1 cellular context compared by ENCODE assay signal in genomic region chr12:2004113-2004929, GRCh38.
TF ChIP-seq lines count a peak whose summit lies in the region.

Gene DCP1B, minus strand, starts transcription at chr12:2004457. Its CDS starts 26 bp downstream, at chr12:2004431.

TF ChIP-seq in HepG2, 621 proteins besides CTCF, POLR2A, EP300 and RAD21 (continued from another document and continues in another):
- TF ChIP-seq IRF9 (CRISPR knock-in tag; IDR thresholded peaks at IDR 0.05; ENCODE audit: borderline replicate concordance) (peak; percentile 98), KDM5A (IDR thresholded peaks at IDR 0.05; ENCODE audit: borderline replicate concordance, low read length) (peak; percentile 79), ZNF414 (CRISPR knock-in tag; IDR thresholded peaks at IDR 0.05) (0 out of 2 replicates have a peak, but pooled peaks have one; percentile 60), ZNF367 (CRISPR knock-in tag; IDR thresholded peaks at IDR 0.05; ENCODE audit: borderline replicate concordance) (no peak; the same call in 1 of the 2 replicates), ZNF768 (CRISPR knock-in tag; IDR thresholded peaks at IDR 0.05) (peak; percentile 71; the same call in 1 of the 2 replicates), ZNF609 (CRISPR knock-in tag; IDR thresholded peaks at IDR 0.05; ENCODE audit: borderline replicate concordance) (peak; percentile 78; the same call in 1 of the 2 replicates), SOX13 (IDR thresholded peaks at IDR 0.05) (no peak), SOX13 (CRISPR knock-in tag; conservative IDR thresholded peaks at IDR 0.05 in 1 of 2, IDR thresholded peaks at IDR 0.05 in 1 of 2) (peak in 1 of 2 experiments; percentile 47; a peak in 2 of 4 replicates), ZNF567 (CRISPR knock-in tag; IDR thresholded peaks at IDR 0.05; ENCODE audit: borderline replicate concordance) (peak; percentile 98), TEAD3 (CRISPR knock-in tag; optimal IDR thresholded peaks at IDR 0.05; ENCODE audit: borderline replicate concordance) (peak; percentile 74), AHR (CRISPR knock-in tag; IDR thresholded peaks at IDR 0.05) (peak; percentile 92; the same call in 1 of the 2 replicates), ZSCAN5A (CRISPR knock-in tag; IDR thresholded peaks at IDR 0.05; ENCODE audit: borderline replicate concordance) (peak; percentile 67; the same call in 1 of the 2 replicates), CREB3 (CRISPR knock-in tag; IDR thresholded peaks at IDR 0.05) (no peak), ZNF234 (CRISPR knock-in tag; conservative IDR thresholded peaks at IDR 0.05) (no peak), ZNF441 (CRISPR knock-in tag; IDR thresholded peaks at IDR 0.05; ENCODE audit: borderline replicate concordance) (peak; percentile 81), ZNF460 (CRISPR knock-in tag; IDR thresholded peaks at IDR 0.05; ENCODE audit: borderline replicate concordance) (peak; percentile 73; the same call in 1 of the 2 replicates), ZBTB7A (CRISPR knock-in tag; IDR thresholded peaks at IDR 0.05) (peak; percentile 99), SNRNP70 (IDR thresholded peaks at IDR 0.05; ENCODE audit: low read depth, low read length) (no peak), FOXM1 (CRISPR knock-in tag; IDR thresholded peaks at IDR 0.05) (no peak), ZEB1 (IDR thresholded peaks at IDR 0.05; ENCODE audit: insufficient replicate concordance, low read depth) (no peak), TBP (CRISPR knock-in tag; IDR thresholded peaks at IDR 0.05) (no peak), TOE1 (CRISPR knock-in tag; IDR thresholded peaks at IDR 0.05) (peak; percentile 77; the same call in 1 of the 2 replicates), POGZ (CRISPR knock-in tag; IDR thresholded peaks at IDR 0.05) (peak; percentile 91), ZNF468 (CRISPR knock-in tag; IDR thresholded peaks at IDR 0.05) (0 out of 2 replicates have a peak, but pooled peaks have one; percentile 51), FOXP4 (CRISPR knock-in tag; IDR thresholded peaks at IDR 0.05) (no peak; the same call in 1 of the 2 replicates), ZNF530 (CRISPR knock-in tag; IDR thresholded peaks at IDR 0.05; ENCODE audit: low read depth) (no peak), ARID5B (CRISPR knock-in tag; IDR thresholded peaks at IDR 0.05) (peak; percentile 65), NCOR1 (IDR thresholded peaks at IDR 0.05; ENCODE audit: borderline replicate concordance, low read length) (no peak), KDM6A (CRISPR knock-in tag; IDR thresholded peaks at IDR 0.05; ENCODE audit: low read depth) (0 out of 2 replicates have a peak, but pooled peaks have one; percentile 13), ZSCAN20 (CRISPR knock-in tag; IDR thresholded peaks at IDR 0.05; ENCODE audit: borderline replicate concordance) (no peak), HMG20A (CRISPR knock-in tag; IDR thresholded peaks at IDR 0.05; ENCODE audit: borderline replicate concordance) (no peak), IRX3 (CRISPR knock-in tag; IDR thresholded peaks at IDR 0.05; ENCODE audit: borderline replicate concordance, low read depth) (no peak), ZNF607 (CRISPR knock-in tag; IDR thresholded peaks at IDR 0.05; ENCODE audit: borderline replicate concordance) (peak; percentile 90), YEATS2 (CRISPR knock-in tag; IDR thresholded peaks at IDR 0.05; ENCODE audit: borderline replicate concordance) (peak; percentile 84; the same call in 1 of the 2 replicates), MYC (CRISPR knock-in tag; IDR thresholded peaks at IDR 0.05; ENCODE audit: borderline replicate concordance) (peak; percentile 92), ZNF652 (CRISPR knock-in tag; IDR thresholded peaks at IDR 0.05; ENCODE audit: borderline replicate concordance, low read depth) (0 out of 2 replicates have a peak, but pooled peaks have one; percentile 8), GPBP1L1 (CRISPR knock-in tag; IDR thresholded peaks at IDR 0.05) (no peak), ZNF34 (CRISPR knock-in tag; IDR thresholded peaks at IDR 0.05; ENCODE audit: borderline replicate concordance) (peak; percentile 94; the same call in 1 of the 2 replicates), MTF1 (CRISPR knock-in tag; IDR thresholded peaks at IDR 0.05) (no peak), ZNF577 (CRISPR knock-in tag; IDR thresholded peaks at IDR 0.05; ENCODE audit: borderline replicate concordance, low read depth) (no peak), MTA3 (CRISPR knock-in tag; IDR thresholded peaks at IDR 0.05) (no peak), ZBTB10 (CRISPR knock-in tag; IDR thresholded peaks at IDR 0.05; ENCODE audit: borderline replicate concordance) (no peak), TAF1 (CRISPR knock-in tag; IDR thresholded peaks at IDR 0.05) (peak; percentile 94)
